In the genomic region with DNA sequence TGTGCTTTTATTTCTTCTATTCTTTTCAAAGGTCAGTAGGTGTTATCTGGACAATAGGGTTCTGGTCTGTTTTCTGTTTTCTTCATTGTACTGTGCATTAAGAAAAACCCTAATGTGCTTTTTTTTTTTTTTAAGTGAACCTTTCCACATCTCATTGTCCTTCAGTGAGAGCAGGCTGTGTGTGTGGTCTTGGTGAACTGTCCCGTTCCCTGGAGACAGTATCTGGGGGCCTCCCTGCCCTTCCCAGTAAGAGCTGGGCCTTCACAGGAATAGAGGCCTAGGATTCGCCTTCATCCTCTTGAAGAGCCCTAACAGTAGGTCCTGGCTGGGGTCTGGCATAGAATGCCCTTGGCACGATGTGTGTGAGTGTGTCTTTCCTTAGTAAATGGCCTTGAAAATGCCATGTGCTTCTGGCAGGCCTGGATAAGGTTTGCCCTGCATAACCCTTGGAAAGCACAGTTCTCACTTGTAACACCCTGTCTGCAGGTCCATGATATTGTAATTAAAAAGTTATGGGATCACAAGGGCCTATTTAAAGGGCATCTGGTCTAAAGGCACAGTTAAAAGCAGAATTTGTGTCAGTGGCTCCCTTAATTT, we compare ENCODE assay signal across 15 cellular contexts.
DNase-seq lines count a peak whose midpoint lies in the region; ATAC-seq and TF ChIP-seq lines count a peak whose summit lies in the region.
"Had no signal": no experiment of that assay in that cellular context is flagged by ENCODE, and none has a peak within 500 bp of the region (broad histone marks: within the 10 kb centered on the region; RNA-seq: fewer than 3 reads in every experiment).

No MANE protein-coding gene starts in this region.

- no peaks in the 10 kb centered on the region for H3K9me3 Mint-ChIP-seq in activated naive CD4-positive, alpha-beta T cell treated with anti-CD3 and anti-CD28 coated beads, Interleukin-2, amount 50 U/mL, for 24 hours
- no peaks in the 10 kb centered on the region for H3K9me3 Mint-ChIP-seq in activated naive CD4-positive, alpha-beta T cell treated with anti-CD3 and anti-CD28 coated beads, Interleukin-2, amount 50 U/mL, for 72 hours
- no peaks in the 10 kb centered on the region for H3K9me3 Mint-ChIP-seq in nephron progenitor cell
- H3K9me3 Mint-ChIP-seq in activated CD4-positive, alpha-beta T cell treated with anti-CD3 and anti-CD28 coated beads, Interleukin-2, amount 10 ng/mL, durations not matched to agents 24 days and 14 days = peaks cover 4% of the 10 kb centered on the region
- H3K9me3 Mint-ChIP-seq: activated CD8-positive, alpha-beta T cell treated with anti-CD3 and anti-CD28 coated beads for 36 hours had no signal

- H3K4me1 Mint-ChIP-seq in activated naive CD4-positive, alpha-beta T cell treated with anti-CD3 and anti-CD28 coated beads, Interleukin-2, amount 50 U/mL, for 24 hours = peaks cover 50% of the 10 kb centered on the region
- peaks cover 44% of the 10 kb centered on the region for H3K4me1 Mint-ChIP-seq in nephron progenitor cell
- H3K4me1 Mint-ChIP-seq in activated CD4-positive, alpha-beta T cell treated with anti-CD3 and anti-CD28 coated beads, Interleukin-2, amount 10 ng/mL, durations not matched to agents 24 days and 14 days = peaks cover 11% of the 10 kb centered on the region

- no peak overlapping the region for H3K4me3 Mint-ChIP-seq in activated naive CD4-positive, alpha-beta T cell treated with anti-CD3 and anti-CD28 coated beads, Interleukin-2, amount 50 U/mL, for 24 hours
- no peak overlapping the region for H3K4me3 Mint-ChIP-seq in nephron progenitor cell
- H3K4me3 Mint-ChIP-seq in activated CD4-positive, alpha-beta T cell treated with anti-CD3 and anti-CD28 coated beads, Interleukin-2, amount 10 ng/mL, durations not matched to agents 24 days and 14 days = no peak overlapping the region
- H3K4me3 Mint-ChIP-seq: activated CD8-positive, alpha-beta T cell treated with anti-CD3 and anti-CD28 coated beads for 36 hours; T-helper 17 cell had no signal

- intact Hi-C loops in vagina (cut with DNase I) = no loop called here
- intact Hi-C loops in activated CD4-positive, alpha-beta T cell treated with anti-CD3 and anti-CD28 coated beads, Interleukin-2, amount 10 ng/mL, durations not matched to agents 24 days and 14 days (cut with micrococcal nuclease) = loop anchor here (5.0 kb wide), 1 partner anchor 32 kb away; no protein-coding TSS in a partner anchor

- H3K36me3 ChIP-seq in gastroesophageal sphincter = no peaks in the 10 kb centered on the region
- H3K36me3 ChIP-seq in vagina = no peaks in the 10 kb centered on the region
- H3K36me3 ChIP-seq: colonic mucosa had no signal

- H3K9me3 ChIP-seq in gastroesophageal sphincter (no peaks in the 10 kb centered on the region), vagina (no peaks in the 10 kb centered on the region)
- H3K9me3 ChIP-seq: colonic mucosa had no signal

- WGBS in gastroesophageal sphincter (ENCODE audit: low coverage in 1 of 2), 2 donors = 0 to 41% methylated on average over 1 to 3 of the region's 3 CpGs

- H3K27me3 Mint-ChIP-seq in activated naive CD4-positive, alpha-beta T cell treated with anti-CD3 and anti-CD28 coated beads, Interleukin-2, amount 50 U/mL, for 24 hours = no peaks in the 10 kb centered on the region
- no peaks in the 10 kb centered on the region for H3K27me3 Mint-ChIP-seq in nephron progenitor cell (ENCODE audit: low read depth, poor library complexity)
- no peaks in the 10 kb centered on the region for H3K27me3 Mint-ChIP-seq in activated CD4-positive, alpha-beta T cell treated with anti-CD3 and anti-CD28 coated beads, Interleukin-2, amount 10 ng/mL, durations not matched to agents 24 days and 14 days
- H3K27me3 Mint-ChIP-seq: activated CD8-positive, alpha-beta T cell treated with anti-CD3 and anti-CD28 coated beads for 36 hours had no signal

- no peak for TF ChIP-seq POLR2A in gastroesophageal sphincter (IDR thresholded peaks at IDR 0.05)
- no peak for TF ChIP-seq POLR2A in vagina (IDR thresholded peaks at IDR 0.05)

- H3K4me3 ChIP-seq in gastroesophageal sphincter (no peak overlapping the region), vagina (no peak overlapping the region)
- H3K4me3 ChIP-seq: colonic mucosa had no signal

- ATAC-seq in activated naive CD4-positive, alpha-beta T cell treated with anti-CD3 and anti-CD28 coated beads, Interleukin-2, amount 50 U/mL, for 72 hours = no peak
- ATAC-seq in gastroesophageal sphincter = no peak
- no peak for ATAC-seq in omental fat pad (ENCODE audit: low FRiP score)
- ATAC-seq: activated CD8-positive, alpha-beta T cell treated with anti-CD3 and anti-CD28 coated beads for 36 hours; T-helper 17 cell had no signal

- H3K36me3 Mint-ChIP-seq in activated naive CD4-positive, alpha-beta T cell treated with anti-CD3 and anti-CD28 coated beads, Interleukin-2, amount 50 U/mL, for 24 hours = peaks cover 5% of the 10 kb centered on the region
- H3K36me3 Mint-ChIP-seq in activated naive CD4-positive, alpha-beta T cell treated with anti-CD3 and anti-CD28 coated beads, Interleukin-2, amount 50 U/mL, for 72 hours = peaks cover 0 to 6% of the 10 kb centered on the region in 2 donors
- H3K36me3 Mint-ChIP-seq in nephron progenitor cell (ENCODE audit: low read depth) = peaks cover 12% of the 10 kb centered on the region
- peaks cover 1% of the 10 kb centered on the region for H3K36me3 Mint-ChIP-seq in activated CD4-positive, alpha-beta T cell treated with anti-CD3 and anti-CD28 coated beads, Interleukin-2, amount 10 ng/mL, durations not matched to agents 24 days and 14 days (ENCODE audit: low read depth)

- no peak for TF ChIP-seq CTCF in gastroesophageal sphincter (IDR thresholded peaks at IDR 0.05)
- TF ChIP-seq CTCF in nephron progenitor cell (IDR thresholded peaks at IDR 0.05) = no peak
- no peak for TF ChIP-seq CTCF in vagina (IDR thresholded peaks at IDR 0.05)
- TF ChIP-seq CTCF in omental fat pad (IDR thresholded peaks at IDR 0.05) = no peak

- TF ChIP-seq EP300 in gastroesophageal sphincter (IDR thresholded peaks at IDR 0.05) = no peak

- no peak for DNase-seq in activated naive CD4-positive, alpha-beta T cell treated with anti-CD3 and anti-CD28 coated beads, Interleukin-2, amount 50 U/mL, for 72 hours (ENCODE audit: low spot score in 2 of 2)
- DNase-seq in nephron progenitor cell (no peak), vagina (ENCODE audit: extremely low spot score in 2 of 2) (no peak), omental fat pad (ENCODE audit: low spot score) (no peak)
- DNase-seq in stimulated activated CD4-positive, alpha-beta T cell treated with anti-CD3 and anti-CD28 coated beads, Interleukin-2, amount 100 ng/mL, for 24 hours = no peak
- DNase-seq in activated CD4-positive, alpha-beta T cell treated with anti-CD3 and anti-CD28 coated beads, Interleukin-2, amount 10 ng/mL, durations not matched to agents 24 days and 14 days = no peak
- DNase-seq: 8988T; activated CD8-positive, alpha-beta T cell treated with anti-CD3 and anti-CD28 coated beads for 36 hours; activated naive CD4-positive, alpha-beta T cell; colonic mucosa; NCI-H345; OCI-M1; T-helper 17 cell had no signal

- peaks cover 19 to 66% (median 37%) of the 10 kb centered on the region in 3 donors for H3K4me1 ChIP-seq in gastroesophageal sphincter
- H3K4me1 ChIP-seq in vagina = peaks cover 83% of the 10 kb centered on the region
- H3K4me1 ChIP-seq: colonic mucosa had no signal

- H3K27ac Mint-ChIP-seq in activated naive CD4-positive, alpha-beta T cell treated with anti-CD3 and anti-CD28 coated beads, Interleukin-2, amount 50 U/mL, for 24 hours = peak overlapping the region; percentile 32
- H3K27ac Mint-ChIP-seq in activated naive CD4-positive, alpha-beta T cell treated with anti-CD3 and anti-CD28 coated beads, Interleukin-2, amount 50 U/mL, for 72 hours = no peak overlapping the region
- H3K27ac Mint-ChIP-seq in nephron progenitor cell = peak overlapping the region; percentile 40
- no peak overlapping the region for H3K27ac Mint-ChIP-seq in activated CD4-positive, alpha-beta T cell treated with anti-CD3 and anti-CD28 coated beads, Interleukin-2, amount 10 ng/mL, durations not matched to agents 24 days and 14 days
- H3K27ac Mint-ChIP-seq: activated CD8-positive, alpha-beta T cell treated with anti-CD3 and anti-CD28 coated beads for 36 hours; T-helper 17 cell had no signal

- peak overlapping the region; percentile 88 to 92 (median 88) for H3K27ac ChIP-seq in gastroesophageal sphincter
- peak overlapping the region; percentile 93 for H3K27ac ChIP-seq in vagina
- H3K27ac ChIP-seq: colonic mucosa had no signal

- H3K27me3 ChIP-seq in gastroesophageal sphincter (no peaks in the 10 kb centered on the region), vagina (no peaks in the 10 kb centered on the region)
- H3K27me3 ChIP-seq: colonic mucosa had no signal

Comparison
In these comparisons a context has a peak if more than half of its experiments do, and no peak if none do; other contexts are left out.
1. H3K27ac Mint-ChIP-seq: peak in activated naive CD4-positive, alpha-beta T cell treated with anti-CD3 and anti-CD28 coated beads, Interleukin-2, amount 50 U/mL, for 24 hours (single experiment) and nephron progenitor cell (single experiment); none in activated naive CD4-positive, alpha-beta T cell treated with anti-CD3 and anti-CD28 coated beads, Interleukin-2, amount 50 U/mL, for 72 hours (0 of 2) and activated CD4-positive, alpha-beta T cell treated with anti-CD3 and anti-CD28 coated beads, Interleukin-2, amount 10 ng/mL, durations not matched to agents 24 days and 14 days (single experiment).